1 cellular context compared by ENCODE assay signal in genomic region chr2:9110893-9111569, GRCh38.
TF ChIP-seq lines count a peak whose summit lies in the region.

No MANE protein-coding gene starts in this region.

TF ChIP-seq in H1, 55 proteins besides CTCF, POLR2A, EP300 and RAD21 (continued from another document):
- TF ChIP-seq ASH2L (IDR thresholded peaks at IDR 0.05; ENCODE audit: low read length) (peak; percentile 43), KDM1A (IDR thresholded peaks at IDR 0.05; ENCODE audit: borderline replicate concordance, low read length) (peak; percentile 17; the same call in 1 of the 2 replicates), NRF1 (IDR thresholded peaks at IDR 0.05; ENCODE audit: low read depth, low read length) (no peak), ZNF274 (IDR thresholded peaks at IDR 0.05; ENCODE audit: borderline replicate concordance, extremely low read depth, low read length) (no peak), EGR1 (IDR thresholded peaks at IDR 0.05; ENCODE audit: borderline replicate concordance, low read depth, low read length) (no peak), TAF7 (optimal IDR thresholded peaks at IDR 0.05; ENCODE audit: borderline replicate concordance, low read depth, low read length) (no peak), USF2 (IDR thresholded peaks at IDR 0.05; ENCODE audit: low read length) (no peak), TEAD4 (IDR thresholded peaks at IDR 0.05; ENCODE audit: low read depth, low read length) (no peak), POLR2AphosphoS5 (IDR thresholded peaks at IDR 0.05; ENCODE audit: low read depth, low read length) (no peak), JUND (IDR thresholded peaks at IDR 0.05; ENCODE audit: low read length) (no peak)
